ENCODE assay signal across 18 cellular contexts in genomic region chr17:17165666-17166308, GRCh38.
"Had no signal": no experiment of that assay in that cellular context is flagged by ENCODE, and none has a peak within 500 bp of the region (broad histone marks: within the 10 kb centered on the region; RNA-seq: fewer than 3 reads in every experiment).

No MANE protein-coding gene starts in this region.

- H3K4me1 ChIP-seq: suprapubic skin, tibial artery had no signal

- H3K4me3 Mint-ChIP-seq: naive B cell had no signal

- H3K27me3 Mint-ChIP-seq: naive B cell had no signal

- H3K27ac ChIP-seq: gastroesophageal sphincter, hepatocyte, neutrophil, right atrium auricular region, suprapubic skin, tibial artery, upper lobe of right lung, vagina had no signal

- H3K27me3 ChIP-seq: gastroesophageal sphincter, hepatocyte, neutrophil, right atrium auricular region, suprapubic skin, tibial artery, upper lobe of right lung, vagina had no signal

- DNase-seq: effector memory CD4-positive, alpha-beta T cell; head of caudate nucleus; left colon; mesendoderm; naive B cell; small intestine; stimulated activated CD4-positive, alpha-beta T cell treated with anti-CD3 and anti-CD28 coated beads, Interleukin-12 subunit alpha, Interleukin-12 subunit beta, amount 100 ng/mL, for 4 hours; stimulated activated naive CD8-positive, alpha-beta T cell treated with anti-CD3 and anti-CD28 coated beads, Interleukin-15, Interleukin-2, amounts not matched to agents 100 U/mL and 50 U/mL, for 24 hours; tibial artery; upper lobe of right lung had no signal

- H3K9me3 Mint-ChIP-seq: naive B cell had no signal

- H3K4me2 ChIP-seq: hepatocyte had no signal

- H3K79me2 ChIP-seq: hepatocyte had no signal

- H3K9me3 ChIP-seq: gastroesophageal sphincter, neutrophil, right atrium auricular region, suprapubic skin, tibial artery, upper lobe of right lung, vagina had no signal

- H2AFZ ChIP-seq: hepatocyte had no signal

- ATAC-seq: esophagus mucosa; gastroesophageal sphincter; left colon; stimulated activated naive CD8-positive, alpha-beta T cell treated with anti-CD3 and anti-CD28 coated beads, Interleukin-15, Interleukin-2, amounts not matched to agents 100 U/mL and 50 U/mL, for 24 hours; upper lobe of right lung had no signal

- H3K4me3 ChIP-seq: gastroesophageal sphincter, hepatocyte, right atrium auricular region, suprapubic skin, tibial artery, upper lobe of right lung, vagina had no signal

- FAIRE-seq: endometrium, small intestine had no signal
